ENCODE assay signal across 8 cellular contexts in the genomic region with DNA sequence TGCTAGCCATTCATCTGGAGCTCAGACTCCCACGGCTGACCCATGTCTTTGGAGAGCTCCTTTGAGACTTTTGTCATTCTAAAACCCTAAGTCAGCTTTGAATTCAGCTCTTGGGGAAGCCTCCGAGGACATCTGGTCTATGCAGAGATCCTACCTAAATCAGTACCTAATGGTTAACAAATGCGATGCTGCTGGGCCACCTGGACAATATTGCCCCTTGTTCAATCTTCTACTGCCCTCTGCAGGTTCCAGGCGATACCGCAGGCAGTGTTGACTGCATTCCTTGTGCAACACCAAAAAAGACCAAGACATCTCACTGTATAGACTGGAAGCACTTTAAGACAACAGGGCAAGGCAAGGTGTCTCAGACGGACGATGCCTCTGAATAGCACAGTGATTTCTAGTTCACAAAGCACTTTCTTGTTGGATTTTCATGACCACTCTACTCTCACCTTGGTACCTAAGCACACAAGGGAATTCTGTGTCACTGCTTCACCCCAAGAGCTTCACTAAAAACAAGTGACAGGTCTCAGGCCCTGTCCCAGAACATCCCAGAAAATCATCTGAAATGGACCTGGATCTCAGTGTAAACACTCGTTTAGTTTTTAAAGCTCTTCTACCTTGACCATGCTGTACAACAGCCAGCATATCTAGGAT.
DNase-seq lines count a peak whose midpoint lies in the region; ATAC-seq, FAIRE-seq and TF ChIP-seq lines count a peak whose summit lies in the region.

No MANE protein-coding gene starts in this region.

- ATAC-seq in HG03442 (IDR thresholded peaks at IDR 0.05; ENCODE audit: unreplicated experiment): peak; percentile 79

- H3K27ac Mint-ChIP-seq in endodermal cell: no peak overlapping the region

- 13 to 15% methylated on average over 7 to 8 of the region's 8 CpGs for WGBS in endodermal cell (ENCODE audit: insufficient coverage in 1 of 2, insufficient read length in 1 of 2), 2 experiments

- DNase-seq in C1 segment of cervical spinal cord (lab: John Stamatoyannopoulos, UW) (peak in 11 of 14 donors; percentile 5 to 61 (median 42)), GM19239 (ENCODE audit: insufficient read length, low spot score) (peak; percentile 46), NCI-H748 treated with DMSO at 0.1 percent for 48 hours (lab: John Stamatoyannopoulos, UW) (peak; percentile 8), endodermal cell (peak; percentile 96), middle frontal gyrus (ENCODE audit: extremely low spot score, low spot score) (peak; percentile 77)
- DNase-seq in activated CD8-positive, alpha-beta memory T cell treated with anti-CD3 and anti-CD28 coated beads for 1 hour (ENCODE audit: extremely low read depth in 1 of 2, low read depth in 1 of 2): peak; percentile 27 to 54
- DNase-seq in stimulated activated CD8-positive, alpha-beta memory T cell treated with anti-CD3 and anti-CD28 coated beads, Interleukin-4, amount 100 ng/mL, for 24 hours (ENCODE audit: low read depth): peak; percentile 63

- FAIRE-seq in GM19239 (lab: Jason Lieb, UNC): peak; percentile 92

- TF ChIP-seq CTCF in endodermal cell (conservative IDR thresholded peaks at IDR 0.05): peak; percentile 98

- H3K4me1 ChIP-seq in endodermal cell (ENCODE audit: control insufficient read depth, insufficient read depth, low read length): peaks cover 12% of the 10 kb centered on the region

- no peak overlapping the region for H3K27ac ChIP-seq in endodermal cell (ENCODE audit: low read depth, low read length)

- H3K4me3 ChIP-seq in endodermal cell (ENCODE audit: low read length): no peak overlapping the region

- H3K36me3 ChIP-seq in endodermal cell (ENCODE audit: control insufficient read depth, insufficient read depth, low read length): no peaks in the 10 kb centered on the region

- peaks cover 12% of the 10 kb centered on the region for H3K27me3 ChIP-seq in endodermal cell (ENCODE audit: control insufficient read depth, insufficient read depth, low read length, poor library complexity, severe bottlenecking)

- peaks cover 41% of the 10 kb centered on the region for H3K27me3 Mint-ChIP-seq in endodermal cell (ENCODE audit: insufficient read depth)

- no peaks in the 10 kb centered on the region for H3K9me3 Mint-ChIP-seq in endodermal cell

- H3K9ac ChIP-seq in endodermal cell (ENCODE audit: extremely low read depth, low read length, poor library complexity, severe bottlenecking): no peak overlapping the region

- no peak overlapping the region for H3K4me3 Mint-ChIP-seq in endodermal cell

- no peaks in the 10 kb centered on the region for H3K9me3 ChIP-seq in endodermal cell (ENCODE audit: control insufficient read depth, low read length)

- H3K36me3 Mint-ChIP-seq in endodermal cell (ENCODE audit: low read depth): peaks cover 2% of the 10 kb centered on the region

- peaks cover 27% of the 10 kb centered on the region for H3K4me1 Mint-ChIP-seq in endodermal cell

Comparison
In these comparisons a context has a peak if more than half of its experiments do, and no peak if none do; other contexts are left out.
1. DNase-seq: peak in every context shown above with its lines; median percentile 96 in endodermal cell; 77 in middle frontal gyrus; 63 in stimulated activated CD8-positive, alpha-beta memory T cell treated with anti-CD3 and anti-CD28 coated beads, Interleukin-4, amount 100 ng/mL, for 24 hours; 46 in GM19239; 42 in C1 segment of cervical spinal cord; 40 in activated CD8-positive, alpha-beta memory T cell treated with anti-CD3 and anti-CD28 coated beads for 1 hour; 8 in NCI-H748 treated with DMSO at 0.1 percent for 48 hours.